Comparison of ENCODE assay signal across 1 cellular context in genomic region chr5:102937916-102938315, GRCh38.
TF ChIP-seq lines count a peak whose summit lies in the region.

No MANE protein-coding gene starts in this region.

TF ChIP-seq in IMR-90, 13 proteins besides CTCF, POLR2A, EP300 and RAD21:
- no peak for TF ChIP-seq MXI1 (IDR thresholded peaks at IDR 0.05; ENCODE audit: borderline replicate concordance, low read depth, low read length)
- no peak for TF ChIP-seq USF2 (IDR thresholded peaks at IDR 0.05; ENCODE audit: low read depth, low read length)
- TF ChIP-seq CEBPB (IDR thresholded peaks at IDR 0.05; ENCODE audit: low read depth, low read length) = no peak
- no peak for TF ChIP-seq MAFK (IDR thresholded peaks at IDR 0.05; ENCODE audit: low read depth, low read length)
- no peak for TF ChIP-seq RFX5 (IDR thresholded peaks at IDR 0.05; ENCODE audit: low read depth, low read length)
- TF ChIP-seq MAZ (IDR thresholded peaks at IDR 0.05; ENCODE audit: borderline replicate concordance, low read depth, low read length) = no peak
- TF ChIP-seq ELK1 (IDR thresholded peaks at IDR 0.05; ENCODE audit: borderline replicate concordance, low read depth, low read length) = no peak
- TF ChIP-seq FOS (IDR thresholded peaks at IDR 0.05; ENCODE audit: low read depth, low read length) = no peak
